18 cellular contexts compared by ENCODE assay signal in genomic region chr7:24697416-24697815, GRCh38. TPM values are rescaled to one million over a fixed set of nuclear protein-coding genes. Genes with fewer than 3 reads are reported as not detected.
DNase-seq lines count a peak whose midpoint lies in the region; ATAC-seq and TF ChIP-seq lines count a peak whose summit lies in the region.
"Had no signal": no experiment of that assay in that cellular context is flagged by ENCODE, and none has a peak within 500 bp of the region (broad histone marks: within the 10 kb centered on the region; RNA-seq: fewer than 3 reads in every experiment).

No MANE protein-coding gene starts in this region.

- H3K4me1 ChIP-seq in mesenchymal stem cell (ENCODE audit: control insufficient read depth, insufficient read depth, low read depth, low read length): peaks cover 6% of the 10 kb centered on the region
- no peaks in the 10 kb centered on the region for H3K4me1 ChIP-seq in spleen
- peaks cover 0 to 18% of the 10 kb centered on the region in 2 donors for H3K4me1 ChIP-seq in right atrium auricular region

- no peak overlapping the region for H4K91ac ChIP-seq in mesenchymal stem cell (ENCODE audit: low read length)

- no peak overlapping the region for H2AK5ac ChIP-seq in mesenchymal stem cell (ENCODE audit: low read length, severe bottlenecking)

- H3K4me3 ChIP-seq in fibroblast of the aortic adventitia (ENCODE audit: low read depth, low read length) (no peak overlapping the region), mesenchymal stem cell (ENCODE audit: insufficient read depth in 1 of 2, low read depth in 1 of 2, low read length in 2 of 2) (no peak overlapping the region), spleen (no peak overlapping the region), right atrium auricular region (no peak overlapping the region)
- H3K4me3 ChIP-seq: BLaER1, HAP-1 had no signal

- ATAC-seq in HG03097 (IDR thresholded peaks at IDR 0.05; ENCODE audit: low FRiP score, unreplicated experiment) (no peak), GM21825 (IDR thresholded peaks at IDR 0.05; ENCODE audit: unreplicated experiment) (no peak)
- ATAC-seq: CD8-positive, alpha-beta T cell had no signal

- intact Hi-C loops in spleen (cut with DNase I; ENCODE audit: low total_unique reads): no loop called here

- no peak overlapping the region for H3K4ac ChIP-seq in mesenchymal stem cell (ENCODE audit: low read depth in 1 of 2, low read length in 2 of 2)

- H3K79me1 ChIP-seq in mesenchymal stem cell (replicated peaks; ENCODE audit: low read length, poor library complexity, severe bottlenecking): peaks cover 2% of the 10 kb centered on the region

- H2BK5ac ChIP-seq in mesenchymal stem cell (ENCODE audit: low read depth, low read length, poor library complexity, severe bottlenecking): no peak overlapping the region

- H3K4me2 ChIP-seq in mesenchymal stem cell (ENCODE audit: low read length, poor library complexity, severe bottlenecking): no peak overlapping the region

- H3K9ac ChIP-seq in mesenchymal stem cell (ENCODE audit: low read length): no peak overlapping the region
- H3K9ac ChIP-seq: BLaER1 had no signal

- TF ChIP-seq CTCF in fibroblast of the aortic adventitia (IDR thresholded peaks at IDR 0.05; ENCODE audit: insufficient read depth, low read length): no peak
- no peak for TF ChIP-seq CTCF in spleen (IDR thresholded peaks at IDR 0.05 in 8 of 11, conservative IDR thresholded peaks at IDR 0.05 in 3 of 11)
- no peak for TF ChIP-seq CTCF in right atrium auricular region (IDR thresholded peaks at IDR 0.05)

- no peak overlapping the region for H3K23ac ChIP-seq in mesenchymal stem cell (ENCODE audit: low read length in 2 of 2)

- no peak overlapping the region for H4K8ac ChIP-seq in mesenchymal stem cell (ENCODE audit: low read length)

- H3K36me3 ChIP-seq in mesenchymal stem cell (ENCODE audit: control insufficient read depth in 1 of 2, insufficient read depth in 2 of 2, low read depth in 1 of 2, low read length in 2 of 2): peaks cover 9 to 21% of the 10 kb centered on the region in 2 experiments
- H3K36me3 ChIP-seq in spleen: no peaks in the 10 kb centered on the region
- no peaks in the 10 kb centered on the region for H3K36me3 ChIP-seq in right atrium auricular region
- H3K36me3 ChIP-seq: HAP-1 had no signal

- WGBS in mesenchymal stem cell: 99% methylated on average over 3 of the region's 4 CpGs
- WGBS in spleen, 5 donors: 90 to 99% (median 96%) methylated on average over 4 of the region's 4 CpGs

- no peak overlapping the region for H2BK120ac ChIP-seq in mesenchymal stem cell (ENCODE audit: low read depth, low read length)

- H3K18ac ChIP-seq in mesenchymal stem cell (ENCODE audit: low read depth in 1 of 2, low read length in 2 of 2): no peak overlapping the region

- peak; percentile 86 for DNase-seq in amniotic epithelial cell (ENCODE audit: low read depth)
- DNase-seq in fibroblast of the aortic adventitia (ENCODE audit: low read depth): peak; percentile 45
- DNase-seq in mesenchymal stem cell: peak; percentile 7
- peak; percentile 11 for DNase-seq in spleen
- no peak for DNase-seq in right atrium auricular region (ENCODE audit: low spot score)
- no peak for DNase-seq in NCI-H1092 (lab: John Stamatoyannopoulos, UW)
- DNase-seq: Caco-2; CD8-positive, alpha-beta T cell; DMS153; DND-41; GOT3; HFFc6 had no signal

- H3K9me3 ChIP-seq in mesenchymal stem cell (ENCODE audit: control insufficient read depth, low read length) (no peaks in the 10 kb centered on the region), spleen (no peaks in the 10 kb centered on the region), right atrium auricular region (no peaks in the 10 kb centered on the region)
- H3K9me3 ChIP-seq: BLaER1, Caco-2, HAP-1 had no signal

- no peak overlapping the region for H2BK15ac ChIP-seq in mesenchymal stem cell (ENCODE audit: low read depth, poor library complexity, severe bottlenecking)

- H3K14ac ChIP-seq in mesenchymal stem cell (ENCODE audit: low read length in 2 of 2): no peak overlapping the region

- no peak overlapping the region for H2BK12ac ChIP-seq in mesenchymal stem cell (ENCODE audit: low read length in 2 of 2)

- H3K27ac ChIP-seq in mesenchymal stem cell (ENCODE audit: low read length, poor library complexity, severe bottlenecking) (no peak overlapping the region), spleen (no peak overlapping the region), right atrium auricular region (no peak overlapping the region)
- H3K27ac ChIP-seq: BLaER1, C4-2B had no signal

- H3K27me3 ChIP-seq in mesenchymal stem cell (ENCODE audit: control insufficient read depth in 1 of 2, insufficient read depth in 1 of 2, low read length in 2 of 2) (no peaks in the 10 kb centered on the region), spleen (replicated peaks in 1 of 7) (no peaks in the 10 kb centered on the region), right atrium auricular region (no peaks in the 10 kb centered on the region)

- H2AFZ ChIP-seq in mesenchymal stem cell (ENCODE audit: low read depth, low read length): no peak overlapping the region

- no peak for TF ChIP-seq POLR2A in spleen (IDR thresholded peaks at IDR 0.05)

RNA-seq across cellular contexts. Expression of gene GSDME, which starts 59.8 kb away (rescaled TPM):
- total RNA-seq in fibroblast of the aortic adventitia (ENCODE audit: low replicate concordance) (43.3 and 59.9 TPM in 2 replicates), spleen (1 to 10 TPM; 2.3 to 9.7 (median 4.3) TPM), right atrium auricular region (10 to 100 TPM in 1 of 2 donors, 1 to 10 TPM in 1; 7.7 to 11.9 TPM)
- 21.3 TPM for polyA plus RNA-seq in mesenchymal stem cell (2013, experiment 1 of 2)
- 21.1 TPM for polyA plus RNA-seq in mesenchymal stem cell (2013, experiment 2 of 2)
- polyA plus RNA-seq in spleen: 1 to 10 TPM; 2.3 to 6.0 (median 4.1) TPM
- total RNA-seq: CD4-positive, CD25-positive, alpha-beta regulatory T cell; CD8-positive, alpha-beta T cell had no signal

Comparison
In these comparisons a context has a peak if more than half of its experiments do, and no peak if none do; other contexts are left out.
1. DNase-seq: peak in amniotic epithelial cell (single experiment), fibroblast of the aortic adventitia (single experiment), mesenchymal stem cell (single experiment) and spleen (single experiment); none in right atrium auricular region (single experiment) and NCI-H1092 (single experiment).